17 cellular contexts compared by ENCODE assay signal in genomic region chr2:234911271-234911670, GRCh38. TPM values are rescaled to one million over a fixed set of nuclear protein-coding genes. Genes with fewer than 3 reads are reported as not detected.
DNase-seq lines count a peak whose midpoint lies in the region; TF ChIP-seq lines count a peak whose summit lies in the region.
"Had no signal": no experiment of that assay in that cellular context is flagged by ENCODE, and none has a peak within 500 bp of the region (broad histone marks: within the 10 kb centered on the region; RNA-seq: fewer than 3 reads in every experiment).

No MANE protein-coding gene starts in this region.

- no peak overlapping the region for H3K4me3 Mint-ChIP-seq in activated naive CD4-positive, alpha-beta T cell treated with anti-CD3 and anti-CD28 coated beads for 36 hours
- H3K4me3 Mint-ChIP-seq: activated B cell treated with CpG ODN at 0.5 μM for 24 hours, mesothelial cell of epicardium had no signal

- no peaks in the 10 kb centered on the region for H3K27me3 ChIP-seq in testis

- H3K36me3 Mint-ChIP-seq in activated naive CD4-positive, alpha-beta T cell treated with anti-CD3 and anti-CD28 coated beads for 36 hours (ENCODE audit: low read depth), result no peaks in the 10 kb centered on the region
- H3K36me3 Mint-ChIP-seq: mesothelial cell of epicardium had no signal

- peak; percentile 43 for DNase-seq in AG09319 (ENCODE audit: extremely low read depth, low read depth)
- peak; percentile 44 for DNase-seq in LHCN-M2 (ENCODE audit: low read depth)
- peak; percentile 84 for DNase-seq in astrocyte of the spinal cord (ENCODE audit: low read depth, low spot score)
- DNase-seq in hepatic stellate cell (ENCODE audit: low spot score), result peak; percentile 25
- no peak for DNase-seq in activated naive CD4-positive, alpha-beta T cell treated with anti-CD3 and anti-CD28 coated beads for 36 hours
- DNase-seq in NCI-H82 treated with DMSO at 0.1 percent for 48 hours (lab: John Stamatoyannopoulos, UW; ENCODE audit: unreplicated experiment), result no peak
- DNase-seq in GM10248 (ENCODE audit: extremely low spot score), result no peak
- DNase-seq in testis, result no peak
- DNase-seq: activated B cell treated with CpG ODN at 0.5 μM for 24 hours, cortex of kidney, KBM-7, NCI-H2081 treated with DMSO at 0.1 percent for 48 hours, retina, RPMI8226 had no signal

- 91 to 94% methylated on average over 2 of the region's 2 CpGs for WGBS in testis, 2 donors

- TF ChIP-seq CTCF in AG09319 (IDR thresholded peaks at IDR 0.05; ENCODE audit: low read depth, low read length) (no peak), astrocyte of the spinal cord (IDR thresholded peaks at IDR 0.05; ENCODE audit: low read depth, low read length) (no peak), GM10248 (IDR thresholded peaks at IDR 0.05; ENCODE audit: control extremely low read depth, extremely low read depth, low read depth, missing control alignments) (no peak), testis (IDR thresholded peaks at IDR 0.05) (no peak)

- no peaks in the 10 kb centered on the region for H3K36me3 ChIP-seq in testis (ENCODE audit: low read depth, missing control alignments)
- H3K36me3 ChIP-seq: thoracic aorta had no signal

- H3K4me3 ChIP-seq in astrocyte of the spinal cord (ENCODE audit: low read depth, low read length), result no peak overlapping the region
- H3K4me3 ChIP-seq in testis, result no peak overlapping the region
- H3K4me3 ChIP-seq: thoracic aorta had no signal

- H3K27ac Mint-ChIP-seq in activated naive CD4-positive, alpha-beta T cell treated with anti-CD3 and anti-CD28 coated beads for 36 hours, result no peak overlapping the region
- H3K27ac Mint-ChIP-seq: activated B cell treated with CpG ODN at 0.5 μM for 24 hours; activated T-helper 2 cell treated with anti-CD3 and anti-CD28 coated beads, Interferon-gamma antibody, Interleukin-2, Interleukin-4, amounts not matched to agents 10 μg/mL and 5 μg/mL and 100 μg/mL, durations not matched to agents 14 hours and 24 hours and 36 hours; mesothelial cell of epicardium had no signal

- in situ Hi-C loops in astrocyte of the spinal cord (cut with HindIII; ENCODE audit: low sequenced_read_pairs), result no loop called here

- no peaks in the 10 kb centered on the region for H3K9me3 ChIP-seq in testis
- H3K9me3 ChIP-seq: thoracic aorta had no signal

- no peaks in the 10 kb centered on the region for H3K9me3 Mint-ChIP-seq in activated naive CD4-positive, alpha-beta T cell treated with anti-CD3 and anti-CD28 coated beads for 36 hours
- H3K9me3 Mint-ChIP-seq: activated B cell treated with CpG ODN at 0.5 μM for 24 hours; activated T-helper 2 cell treated with anti-CD3 and anti-CD28 coated beads, Interferon-gamma antibody, Interleukin-2, Interleukin-4, amounts not matched to agents 10 μg/mL and 5 μg/mL and 100 μg/mL, durations not matched to agents 14 hours and 24 hours and 36 hours; mesothelial cell of epicardium had no signal

- CTCF ChIA-PET in activated naive CD4-positive, alpha-beta T cell treated with anti-CD3 and anti-CD28 coated beads for 36 hours (lab: Charles Lee), result no interaction called here
- CTCF ChIA-PET in GM10248 (lab: Yijun Ruan, JAX), result no interaction called here

- intact Hi-C loops in activated naive CD4-positive, alpha-beta T cell treated with anti-CD3 and anti-CD28 coated beads for 36 hours (cut with micrococcal nuclease), result no loop called here
- intact Hi-C loops in testis (cut with DNase I; ENCODE audit: low total_unique reads), result no loop called here

- H3K27ac ChIP-seq in testis, result no peak overlapping the region
- H3K27ac ChIP-seq: thoracic aorta had no signal

- no peak for TF ChIP-seq POLR2A in testis (IDR thresholded peaks at IDR 0.05)

- H3K4me1 Mint-ChIP-seq in activated naive CD4-positive, alpha-beta T cell treated with anti-CD3 and anti-CD28 coated beads for 36 hours (ENCODE audit: low read depth), result no peaks in the 10 kb centered on the region
- H3K4me1 Mint-ChIP-seq: activated B cell treated with CpG ODN at 0.5 μM for 24 hours had no signal

- H3K27me3 Mint-ChIP-seq in activated naive CD4-positive, alpha-beta T cell treated with anti-CD3 and anti-CD28 coated beads for 36 hours (ENCODE audit: low read depth), result peaks cover 5% of the 10 kb centered on the region
- H3K27me3 Mint-ChIP-seq: activated B cell treated with CpG ODN at 0.5 μM for 24 hours had no signal

- POLR2A ChIA-PET in GM10248 (lab: Yijun Ruan, JAX), result no interaction called here

- no peaks in the 10 kb centered on the region for H3K4me1 ChIP-seq in testis

RNA-seq across cellular contexts. Expression of gene SH3BP4, which starts 40.5 kb away (rescaled TPM):
- total RNA-seq in LHCN-M2 (2014; rRNA removed) (49.6 and 53.3 TPM in 2 replicates), testis (10 to 100 TPM; 64.4 to 88.5 TPM)
- polyA plus RNA-seq in LHCN-M2 (2012), result 78.5 TPM
- under 1 TPM; 0.42 to 0.64 TPM for total RNA-seq in activated naive CD4-positive, alpha-beta T cell treated with anti-CD3 and anti-CD28 coated beads for 36 hours
- 33.3 TPM for polyA plus RNA-seq in testis (ENCODE audit: insufficient read depth, low read depth, low replicate concordance)

Comparison
In these comparisons a context has a peak if more than half of its experiments do, and no peak if none do; other contexts are left out.
1. DNase-seq: peak in AG09319 (single experiment), LHCN-M2 (single experiment), astrocyte of the spinal cord (single experiment) and hepatic stellate cell (single experiment); none in activated naive CD4-positive, alpha-beta T cell treated with anti-CD3 and anti-CD28 coated beads for 36 hours (single experiment), NCI-H82 treated with DMSO at 0.1 percent for 48 hours (single experiment), GM10248 (single experiment) and testis (single experiment).
2. RNA of gene SH3BP4, which starts 40.5 kb away (total RNA-seq): 64.4 to 88.5 TPM in testis and 49.6 to 53.3 TPM in LHCN-M2; 0.42 to 0.64 TPM in activated naive CD4-positive, alpha-beta T cell treated with anti-CD3 and anti-CD28 coated beads for 36 hours; every median in the first group is over 10 times any median in the second.